8 cellular contexts compared by ENCODE assay signal in the genomic region with DNA sequence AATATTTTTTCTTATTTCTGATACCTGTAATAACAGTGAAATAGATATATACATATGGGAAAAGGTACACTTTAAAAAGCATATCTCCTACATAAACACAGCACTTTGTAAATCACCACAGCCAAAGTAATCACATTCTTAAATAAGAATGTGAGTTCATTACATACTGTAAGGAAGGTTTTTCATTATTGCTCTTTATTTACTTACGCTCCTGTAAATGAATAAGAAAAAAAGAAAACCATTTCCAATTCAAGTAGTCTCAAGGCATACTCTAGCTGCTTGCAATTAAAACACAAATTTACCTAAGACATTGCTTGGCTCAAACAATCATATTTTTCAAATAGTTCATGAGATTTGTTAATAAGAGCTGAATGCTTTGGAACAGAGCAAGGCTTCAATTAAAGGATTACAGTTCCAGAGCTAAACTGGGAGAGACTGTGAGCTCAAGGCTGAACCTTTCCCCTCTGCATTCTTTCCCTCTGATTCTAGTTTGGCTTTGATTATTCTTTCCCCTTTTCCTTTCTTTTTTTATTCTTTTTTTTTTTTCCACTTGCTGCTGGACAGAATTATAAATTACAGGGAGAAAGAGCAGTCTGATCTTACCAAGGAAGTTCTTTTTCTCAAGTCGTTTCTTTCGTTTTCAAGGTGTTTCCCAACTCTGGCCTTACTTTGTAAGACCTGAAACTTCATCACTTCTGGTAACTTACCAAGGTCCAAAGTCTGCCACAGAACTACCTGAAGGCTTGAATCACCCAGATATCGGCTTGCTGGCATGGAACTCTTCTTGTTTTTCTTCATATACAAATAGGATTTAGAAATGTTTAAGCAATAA.
DNase-seq lines count a peak whose midpoint lies in the region; ATAC-seq and TF ChIP-seq lines count a peak whose summit lies in the region.

No MANE protein-coding gene starts in this region.

- ATAC-seq in GM18502 (IDR thresholded peaks at IDR 0.05; ENCODE audit: poor library complexity, unreplicated experiment) (peak; percentile 53), HG03432 (IDR thresholded peaks at IDR 0.05; ENCODE audit: unreplicated experiment) (peak; percentile 55), omental fat pad (ENCODE audit: low FRiP score) (peak; percentile 90)

- DNase-seq in cerebellar cortex (ENCODE audit: low spot score) (peak; percentile 83), omental fat pad (ENCODE audit: low spot score) (no peak), SKM-1 treated with dmso at 0.1 percent for 144 hours (lab: John Stamatoyannopoulos, UW; ENCODE audit: unreplicated experiment) (no peak), NAMALWA (ENCODE audit: low spot score) (no peak), ecto neural progenitor cell (ENCODE audit: low spot score) (no peak), anterior cingulate cortex (lab: John Stamatoyannopoulos, UW) (no peak)

- no peak for TF ChIP-seq CTCF in omental fat pad (IDR thresholded peaks at IDR 0.05)
